ENCODE assay signal across 1 cellular context in genomic region chr10:73905256-73906018, GRCh38.
TF ChIP-seq lines count a peak whose summit lies in the region.

No MANE protein-coding gene starts in this region.

TF ChIP-seq in IMR-90, 13 proteins besides CTCF, POLR2A, EP300 and RAD21:
- TF ChIP-seq CHD1 (IDR thresholded peaks at IDR 0.05; ENCODE audit: low read depth, low read length), result no peak
- TF ChIP-seq BHLHE40 (IDR thresholded peaks at IDR 0.05; ENCODE audit: low read depth, low read length), result no peak
- no peak for TF ChIP-seq NFE2L2 (IDR thresholded peaks at IDR 0.05; ENCODE audit: low read depth, low read length)
- no peak for TF ChIP-seq CEBPB (IDR thresholded peaks at IDR 0.05; ENCODE audit: low read depth, low read length)
- TF ChIP-seq, protein P1, sequence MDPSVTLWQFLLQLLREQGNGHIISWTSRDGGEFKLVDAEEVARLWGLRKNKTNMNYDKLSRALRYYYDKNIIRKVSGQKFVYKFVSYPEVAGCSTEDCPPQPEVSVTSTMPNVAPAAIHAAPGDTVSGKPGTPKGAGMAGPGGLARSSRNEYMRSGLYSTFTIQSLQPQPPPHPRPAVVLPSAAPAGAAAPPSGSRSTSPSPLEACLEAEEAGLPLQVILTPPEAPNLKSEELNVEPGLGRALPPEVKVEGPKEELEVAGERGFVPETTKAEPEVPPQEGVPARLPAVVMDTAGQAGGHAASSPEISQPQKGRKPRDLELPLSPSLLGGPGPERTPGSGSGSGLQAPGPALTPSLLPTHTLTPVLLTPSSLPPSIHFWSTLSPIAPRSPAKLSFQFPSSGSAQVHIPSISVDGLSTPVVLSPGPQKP (IDR thresholded peaks at IDR 0.05; ENCODE audit: borderline replicate concordance, low read depth, low read length), result no peak
- no peak for TF ChIP-seq FOS (IDR thresholded peaks at IDR 0.05; ENCODE audit: low read depth, low read length)
- TF ChIP-seq MAZ (IDR thresholded peaks at IDR 0.05; ENCODE audit: borderline replicate concordance, low read depth, low read length), result no peak
- no peak for TF ChIP-seq RFX5 (IDR thresholded peaks at IDR 0.05; ENCODE audit: low read depth, low read length)
- TF ChIP-seq SMC3 (IDR thresholded peaks at IDR 0.05; ENCODE audit: low read depth, low read length), result no peak
- no peak for TF ChIP-seq RCOR1 (IDR thresholded peaks at IDR 0.05; ENCODE audit: insufficient replicate concordance, low read length)
- TF ChIP-seq MXI1 (IDR thresholded peaks at IDR 0.05; ENCODE audit: borderline replicate concordance, low read depth, low read length), result no peak
- TF ChIP-seq USF2 (IDR thresholded peaks at IDR 0.05; ENCODE audit: low read depth, low read length), result no peak
- TF ChIP-seq MAFK (IDR thresholded peaks at IDR 0.05; ENCODE audit: low read depth, low read length), result no peak
